21 cellular contexts compared by ENCODE assay signal in the genomic region with DNA sequence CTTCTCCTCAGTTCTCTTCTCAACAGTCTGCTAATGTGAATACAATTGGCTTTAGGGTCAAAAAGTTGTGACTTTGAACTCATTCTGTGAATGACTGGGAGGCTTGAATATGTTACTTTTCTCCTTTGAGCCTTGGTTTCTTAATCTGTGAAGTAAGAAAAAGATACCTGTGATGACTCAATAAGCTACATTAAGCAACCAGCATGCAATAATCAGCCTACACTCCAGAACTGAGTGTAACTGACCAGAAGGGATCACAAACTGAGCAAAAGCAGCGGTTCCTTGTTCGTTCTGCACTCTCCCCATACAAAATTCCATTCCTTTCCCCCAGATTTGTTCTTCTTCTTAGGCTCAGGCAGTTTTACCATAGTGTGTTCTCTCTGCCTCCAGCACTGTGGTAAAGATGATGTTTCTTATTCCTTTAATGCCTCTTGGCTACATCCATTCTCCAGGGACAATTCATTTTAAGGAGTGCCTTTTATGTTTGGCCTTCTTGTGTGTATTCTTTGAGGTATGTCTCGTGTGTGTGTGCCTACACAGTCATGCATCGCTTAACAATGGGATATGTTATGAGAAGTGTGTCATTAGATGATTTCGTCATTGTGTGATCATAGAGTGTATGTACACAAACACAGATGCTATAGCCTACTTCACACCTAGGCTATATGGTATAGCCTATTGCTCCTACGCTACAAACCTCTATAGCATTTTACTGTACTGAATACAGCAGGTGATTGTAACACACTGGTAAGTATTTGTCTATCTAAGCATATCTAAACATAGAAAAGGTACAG. TPM values are rescaled to one million over a fixed set of nuclear protein-coding genes. Genes with fewer than 3 reads are reported as not detected.
"Had no signal": no experiment of that assay in that cellular context is flagged by ENCODE, and none has a peak within 500 bp of the region (broad histone marks: within the 10 kb centered on the region; RNA-seq: fewer than 3 reads in every experiment).

No MANE protein-coding gene starts in this region.

- H3K36me3 ChIP-seq: cardiac muscle cell, left lung, neutrophil had no signal

- DNase-seq: activated CD4-positive, alpha-beta T cell treated with anti-CD3 and anti-CD28 coated beads, Interleukin-2, amount 10 ng/mL, durations not matched to agents 24 days and 14 days; activated CD8-positive, alpha-beta memory T cell treated with anti-CD3 and anti-CD28 coated beads for 24 hours; activated naive CD4-positive, alpha-beta T cell treated with Interleukin-2 at 50 U/mL for 16 hours; endodermal cell; hypothalamus; kidney; left lung; naive thymus-derived CD8-positive, alpha-beta T cell; stimulated activated CD4-positive, alpha-beta T cell treated with anti-CD3 and anti-CD28 coated beads, Interleukin-12 subunit alpha, Interleukin-12 subunit beta, amount 100 ng/mL, for 4 hours; substantia nigra; T-helper 17 cell had no signal

- H2AFZ ChIP-seq: parathyroid adenoma had no signal

- H3K9ac ChIP-seq: parathyroid adenoma had no signal

- H3K27ac ChIP-seq: cardiac muscle cell, left lung, neutrophil, parathyroid adenoma, tibial nerve had no signal

- H3K36me3 Mint-ChIP-seq: memory B cell had no signal

- H3K27me3 ChIP-seq: cardiac muscle cell, tibial nerve had no signal

- H3K4me3 ChIP-seq: cardiac muscle cell, left lung, tibial nerve had no signal

- H3K4me1 Mint-ChIP-seq: memory B cell; stimulated activated memory B cell treated with anti-CD40 and anti-IgM and Interleukin-4, amounts not matched to agents 10 μg/mL and 1 μg/mL and 100 μg/mL, for 72 hours; T-helper 17 cell had no signal

- H3K27ac Mint-ChIP-seq: activated CD4-positive, alpha-beta T cell treated with anti-CD3 and anti-CD28 coated beads, Interleukin-2, amount 10 ng/mL, durations not matched to agents 24 days and 14 days; endodermal cell; memory B cell; naive thymus-derived CD8-positive, alpha-beta T cell; stimulated activated memory B cell treated with anti-CD40 and anti-IgM and Interleukin-4, amounts not matched to agents 10 μg/mL and 1 μg/mL and 100 μg/mL, for 72 hours; T-helper 17 cell had no signal

- H3K4me3 Mint-ChIP-seq: activated CD4-positive, alpha-beta T cell treated with anti-CD3 and anti-CD28 coated beads, Interleukin-2, amount 10 ng/mL, durations not matched to agents 24 days and 14 days; endodermal cell; memory B cell; naive thymus-derived CD8-positive, alpha-beta T cell; stimulated activated memory B cell treated with anti-CD40 and anti-IgM and Interleukin-4, amounts not matched to agents 10 μg/mL and 1 μg/mL and 100 μg/mL, for 72 hours; T-helper 17 cell had no signal

- H3K79me2 ChIP-seq: parathyroid adenoma had no signal

- ATAC-seq: left lung; naive thymus-derived CD8-positive, alpha-beta T cell; T-helper 17 cell had no signal

- H3K9me3 ChIP-seq: left lung, neutrophil, tibial nerve had no signal

- H3K9me3 Mint-ChIP-seq: activated CD4-positive, alpha-beta T cell treated with anti-CD3 and anti-CD28 coated beads, Interleukin-2, amount 10 ng/mL, durations not matched to agents 24 days and 14 days; stimulated activated memory B cell treated with anti-CD40 and anti-IgM and Interleukin-4, amounts not matched to agents 10 μg/mL and 1 μg/mL and 100 μg/mL, for 72 hours had no signal

- H3K4me1 ChIP-seq: left lung, parathyroid adenoma, tibial nerve had no signal

RNA-seq across cellular contexts. Expression of a gene that starts 36.0 kb away (rescaled TPM):
- total RNA-seq: activated CD4-positive, alpha-beta T cell treated with anti-CD3 and anti-CD28 coated beads, Interleukin-2, amount 10 ng/mL, durations not matched to agents 24 days and 14 days; cardiac muscle cell; dermis microvascular lymphatic vessel endothelial cell; endodermal cell; glomerular endothelial cell; kidney; left lung; mucosa of gallbladder; naive thymus-derived CD8-positive, alpha-beta T cell; T-helper 17 cell; tibial nerve had no signal
- polyA plus RNA-seq: cardiac muscle cell; esophagus; naive thymus-derived CD8-positive, alpha-beta T cell had no signal
